Comparison of ENCODE assay signal across 1 cellular context in the genomic region with DNA sequence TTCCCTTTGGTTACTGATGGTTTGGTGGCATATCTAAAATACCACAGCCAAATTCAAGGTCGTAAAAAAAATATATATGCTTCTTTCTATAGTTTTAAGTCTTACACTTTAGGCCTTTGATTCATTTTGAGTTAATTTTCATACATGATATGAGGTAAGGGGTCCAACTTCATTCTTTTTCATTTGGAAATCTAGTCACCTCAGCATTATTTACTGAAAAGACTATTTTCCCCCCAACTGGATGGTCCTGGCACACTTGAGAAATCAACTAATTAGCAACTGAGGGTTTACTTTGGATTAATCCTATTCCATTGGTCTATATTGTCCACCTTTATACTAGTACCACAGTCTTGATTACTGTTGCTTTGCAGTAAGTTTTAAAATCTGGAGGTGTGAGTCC.
TF ChIP-seq lines count a peak whose summit lies in the region.

No MANE protein-coding gene starts in this region.

TF ChIP-seq in K562, 482 proteins besides CTCF, POLR2A, EP300 and RAD21:
- TF ChIP-seq MAFG (tag; conservative IDR thresholded peaks at IDR 0.05) (0 out of 2 replicates have a peak, but pooled peaks have one; percentile 22), C11orf30 (IDR thresholded peaks at IDR 0.05; ENCODE audit: low read depth) (peak; percentile 59; the same call in 1 of the 2 replicates), MAFF (IDR thresholded peaks at IDR 0.05; ENCODE audit: low read length) (peak; percentile 30; the same call in 1 of the 2 replicates), ZNF316 (IDR thresholded peaks at IDR 0.05) (peak; percentile 69), NCOA6 (IDR thresholded peaks at IDR 0.05) (no peak)
- TF ChIP-seq, protein P1, sequence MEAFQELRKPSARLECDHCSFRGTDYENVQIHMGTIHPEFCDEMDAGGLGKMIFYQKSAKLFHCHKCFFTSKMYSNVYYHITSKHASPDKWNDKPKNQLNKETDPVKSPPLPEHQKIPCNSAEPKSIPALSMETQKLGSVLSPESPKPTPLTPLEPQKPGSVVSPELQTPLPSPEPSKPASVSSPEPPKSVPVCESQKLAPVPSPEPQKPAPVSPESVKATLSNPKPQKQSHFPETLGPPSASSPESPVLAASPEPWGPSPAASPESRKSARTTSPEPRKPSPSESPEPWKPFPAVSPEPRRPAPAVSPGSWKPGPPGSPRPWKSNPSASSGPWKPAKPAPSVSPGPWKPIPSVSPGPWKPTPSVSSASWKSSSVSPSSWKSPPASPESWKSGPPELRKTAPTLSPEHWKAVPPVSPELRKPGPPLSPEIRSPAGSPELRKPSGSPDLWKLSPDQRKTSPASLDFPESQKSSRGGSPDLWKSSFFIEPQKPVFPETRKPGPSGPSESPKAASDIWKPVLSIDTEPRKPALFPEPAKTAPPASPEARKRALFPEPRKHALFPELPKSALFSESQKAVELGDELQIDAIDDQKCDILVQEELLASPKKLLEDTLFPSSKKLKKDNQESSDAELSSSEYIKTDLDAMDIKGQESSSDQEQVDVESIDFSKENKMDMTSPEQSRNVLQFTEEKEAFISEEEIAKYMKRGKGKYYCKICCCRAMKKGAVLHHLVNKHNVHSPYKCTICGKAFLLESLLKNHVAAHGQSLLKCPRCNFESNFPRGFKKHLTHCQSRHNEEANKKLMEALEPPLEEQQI (IDR thresholded peaks at IDR 0.05) = no peak
- TF ChIP-seq, protein P2, sequence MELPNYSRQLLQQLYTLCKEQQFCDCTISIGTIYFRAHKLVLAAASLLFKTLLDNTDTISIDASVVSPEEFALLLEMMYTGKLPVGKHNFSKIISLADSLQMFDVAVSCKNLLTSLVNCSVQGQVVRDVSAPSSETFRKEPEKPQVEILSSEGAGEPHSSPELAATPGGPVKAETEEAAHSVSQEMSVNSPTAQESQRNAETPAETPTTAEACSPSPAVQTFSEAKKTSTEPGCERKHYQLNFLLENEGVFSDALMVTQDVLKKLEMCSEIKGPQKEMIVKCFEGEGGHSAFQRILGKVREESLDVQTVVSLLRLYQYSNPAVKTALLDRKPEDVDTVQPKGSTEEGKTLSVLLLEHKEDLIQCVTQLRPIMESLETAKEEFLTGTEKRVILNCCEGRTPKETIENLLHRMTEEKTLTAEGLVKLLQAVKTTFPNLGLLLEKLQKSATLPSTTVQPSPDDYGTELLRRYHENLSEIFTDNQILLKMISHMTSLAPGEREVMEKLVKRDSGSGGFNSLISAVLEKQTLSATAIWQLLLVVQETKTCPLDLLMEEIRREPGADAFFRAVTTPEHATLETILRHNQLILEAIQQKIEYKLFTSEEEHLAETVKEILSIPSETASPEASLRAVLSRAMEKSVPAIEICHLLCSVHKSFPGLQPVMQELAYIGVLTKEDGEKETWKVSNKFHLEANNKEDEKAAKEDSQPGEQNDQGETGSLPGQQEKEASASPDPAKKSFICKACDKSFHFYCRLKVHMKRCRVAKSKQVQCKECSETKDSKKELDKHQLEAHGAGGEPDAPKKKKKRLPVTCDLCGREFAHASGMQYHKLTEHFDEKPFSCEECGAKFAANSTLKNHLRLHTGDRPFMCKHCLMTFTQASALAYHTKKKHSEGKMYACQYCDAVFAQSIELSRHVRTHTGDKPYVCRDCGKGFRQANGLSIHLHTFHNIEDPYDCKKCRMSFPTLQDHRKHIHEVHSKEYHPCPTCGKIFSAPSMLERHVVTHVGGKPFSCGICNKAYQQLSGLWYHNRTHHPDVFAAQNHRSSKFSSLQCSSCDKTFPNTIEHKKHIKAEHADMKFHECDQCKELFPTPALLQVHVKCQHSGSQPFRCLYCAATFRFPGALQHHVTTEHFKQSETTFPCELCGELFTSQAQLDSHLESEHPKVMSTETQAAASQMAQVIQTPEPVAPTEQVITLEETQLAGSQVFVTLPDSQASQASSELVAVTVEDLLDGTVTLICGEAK (IDR thresholded peaks at IDR 0.05) = no peak
- TF ChIP-seq, protein P2 (CRISPR knock-in tag; IDR thresholded peaks at IDR 0.05) = no peak
